15 cellular contexts compared by ENCODE assay signal in genomic region chr16:58614212-58614611, GRCh38. TPM values are rescaled to one million over a fixed set of nuclear protein-coding genes. Genes with fewer than 3 reads are reported as not detected.
DNase-seq lines count a peak whose midpoint lies in the region; ATAC-seq, FAIRE-seq and TF ChIP-seq lines count a peak whose summit lies in the region.
"Had no signal": no experiment of that assay in that cellular context is flagged by ENCODE, and none has a peak within 500 bp of the region (broad histone marks: within the 10 kb centered on the region; RNA-seq: fewer than 3 reads in every experiment).

No MANE protein-coding gene starts in this region.

- H2BK12ac ChIP-seq in mesenchymal stem cell (ENCODE audit: low read length in 2 of 2) = no peak overlapping the region

- H2AK5ac ChIP-seq in mesenchymal stem cell (ENCODE audit: low read length, severe bottlenecking) = no peak overlapping the region

- TF ChIP-seq CTCF in BJ (IDR thresholded peaks at IDR 0.05; ENCODE audit: insufficient read depth, low read depth, low read length) = no peak
- TF ChIP-seq CTCF in HEK293 (tag by site-specific recombination; IDR thresholded peaks at IDR 0.05) = no peak
- TF ChIP-seq CTCF in astrocyte (IDR thresholded peaks at IDR 0.05; ENCODE audit: insufficient read depth, low read depth, low read length) = no peak
- no peak for TF ChIP-seq CTCF in WTC11 (IDR thresholded peaks at IDR 0.05)
- TF ChIP-seq CTCF in hepatocyte (IDR thresholded peaks at IDR 0.05; ENCODE audit: poor library complexity) = no peak

- H4K91ac ChIP-seq in mesenchymal stem cell (ENCODE audit: low read length) = no peak overlapping the region

- H3K4me3 Mint-ChIP-seq in astrocyte (ENCODE audit: unreplicated experiment) = no peak overlapping the region
- no peak overlapping the region for H3K4me3 Mint-ChIP-seq in effector memory CD8-positive, alpha-beta T cell
- no peak overlapping the region for H3K4me3 Mint-ChIP-seq in WTC11
- H3K4me3 Mint-ChIP-seq: activated CD4-positive, alpha-beta memory T cell treated with anti-CD3 and anti-CD28 coated beads for 36 hours; naive thymus-derived CD8-positive, alpha-beta T cell had no signal

- H3K4me3 ChIP-seq in BJ (ENCODE audit: low read depth, low read length) (no peak overlapping the region), HEK293 (ENCODE audit: low read depth, low read length) (no peak overlapping the region), astrocyte (ENCODE audit: insufficient read depth, low read depth, low read length) (no peak overlapping the region), mesenchymal stem cell (ENCODE audit: insufficient read depth in 1 of 2, low read depth in 1 of 2, low read length in 2 of 2) (no peak overlapping the region), hepatocyte (no peak overlapping the region)
- H3K4me3 ChIP-seq: ascending aorta, PC-9 had no signal

- H3K18ac ChIP-seq in mesenchymal stem cell (ENCODE audit: low read depth in 1 of 2, low read length in 2 of 2) = no peak overlapping the region

- no peak overlapping the region for H3K23ac ChIP-seq in mesenchymal stem cell (ENCODE audit: low read length in 2 of 2)

- H3K36me3 ChIP-seq in BJ (ENCODE audit: control insufficient read depth, insufficient read depth, low read length) (peaks cover 4% of the 10 kb centered on the region; the same call in 1 of the 2 replicates), HEK293 (ENCODE audit: control insufficient read depth in 2 of 2, insufficient read depth in 1 of 2, low read length in 2 of 2) (peaks cover 35 to 41% of the 10 kb centered on the region in 2 experiments), astrocyte (ENCODE audit: insufficient read depth, low read length) (peaks cover 10% of the 10 kb centered on the region), mesenchymal stem cell (ENCODE audit: control insufficient read depth in 1 of 2, insufficient read depth in 2 of 2, low read depth in 1 of 2, low read length in 2 of 2) (peaks cover 23 to 35% of the 10 kb centered on the region in 2 experiments), hepatocyte (replicated peaks; ENCODE audit: insufficient read depth, low read depth) (no peaks in the 10 kb centered on the region)

- no peak overlapping the region for H3K4ac ChIP-seq in mesenchymal stem cell (ENCODE audit: low read depth in 1 of 2, low read length in 2 of 2)

- no peaks in the 10 kb centered on the region for H3K27me3 ChIP-seq in BJ (ENCODE audit: control insufficient read depth, insufficient read depth, low read length)
- H3K27me3 ChIP-seq in astrocyte (ENCODE audit: insufficient read depth, low read length) = no peaks in the 10 kb centered on the region
- no peaks in the 10 kb centered on the region for H3K27me3 ChIP-seq in mesenchymal stem cell (ENCODE audit: control insufficient read depth in 1 of 2, insufficient read depth in 1 of 2, low read length in 2 of 2)
- no peaks in the 10 kb centered on the region for H3K27me3 ChIP-seq in hepatocyte
- H3K27me3 ChIP-seq: ascending aorta had no signal

- H2BK5ac ChIP-seq in mesenchymal stem cell (ENCODE audit: low read depth, low read length, poor library complexity, severe bottlenecking) = no peak overlapping the region

- H3K4me1 ChIP-seq in HEK293 (ENCODE audit: control insufficient read depth, insufficient read depth, low read length) (peaks cover 4% of the 10 kb centered on the region; the same call in 1 of the 2 replicates), astrocyte (ENCODE audit: insufficient read depth, low read length) (peaks cover 13% of the 10 kb centered on the region), mesenchymal stem cell (ENCODE audit: control insufficient read depth, insufficient read depth, low read depth, low read length) (peaks cover 1% of the 10 kb centered on the region), hepatocyte (ENCODE audit: insufficient read depth) (no peaks in the 10 kb centered on the region)
- H3K4me1 ChIP-seq: ascending aorta had no signal

- CTCF ChIA-PET in BJ (lab: Yijun Ruan, JAX) = no interaction called here
- CTCF ChIA-PET in HEK293 (lab: Yijun Ruan, JAX) = no interaction called here
- CTCF ChIA-PET in WTC11 (lab: Charles Lee) = interaction anchor here (1.0 to 1.2 kb wide), 2 partner anchors 47 to 142 kb away, joined by 3 read pairs; no protein-coding TSS in a partner anchor

- peaks cover 20% of the 10 kb centered on the region for H3K4me1 Mint-ChIP-seq in astrocyte (ENCODE audit: low read depth, unreplicated experiment)
- H3K4me1 Mint-ChIP-seq in effector memory CD8-positive, alpha-beta T cell (ENCODE audit: low read depth in 2 of 2) = peaks cover 14 to 34% of the 10 kb centered on the region in 2 donors
- H3K4me1 Mint-ChIP-seq in WTC11 = peaks cover 3% of the 10 kb centered on the region; the same call in 1 of the 2 replicates

- no peak overlapping the region for H2BK120ac ChIP-seq in mesenchymal stem cell (ENCODE audit: low read depth, low read length)

- DNase-seq in BJ (ENCODE audit: low read depth) = peak; percentile 49
- no peak for DNase-seq in astrocyte (ENCODE audit: low read depth)
- DNase-seq in mesenchymal stem cell = peak; percentile 43
- no peak for DNase-seq in effector memory CD8-positive, alpha-beta T cell
- no peak for DNase-seq in WTC11 (ENCODE audit: low spot score)
- no peak for DNase-seq in hepatocyte (ENCODE audit: low spot score)
- DNase-seq: activated CD4-positive, alpha-beta memory T cell treated with anti-CD3 and anti-CD28 coated beads for 36 hours; DMS53; naive thymus-derived CD8-positive, alpha-beta T cell; NCI-H2081; PC-9; stimulated activated CD4-positive, alpha-beta T cell treated with anti-CD3 and anti-CD28 coated beads, Interleukin-15, amount 100 ng/mL, for 24 hours had no signal

- H3K9ac ChIP-seq in astrocyte (ENCODE audit: low read length) = no peak overlapping the region
- H3K9ac ChIP-seq in mesenchymal stem cell (ENCODE audit: low read length) = no peak overlapping the region

- H3K36me3 Mint-ChIP-seq in astrocyte (ENCODE audit: low read depth, unreplicated experiment) = peaks cover 8% of the 10 kb centered on the region
- H3K36me3 Mint-ChIP-seq in effector memory CD8-positive, alpha-beta T cell (ENCODE audit: insufficient read depth) = peaks cover 62% of the 10 kb centered on the region
- peaks cover 22% of the 10 kb centered on the region for H3K36me3 Mint-ChIP-seq in WTC11

- peaks cover 2% of the 10 kb centered on the region for H3K79me1 ChIP-seq in mesenchymal stem cell (replicated peaks; ENCODE audit: low read length, poor library complexity, severe bottlenecking)

- peak overlapping the region; percentile 33 for H3K4me2 ChIP-seq in astrocyte (ENCODE audit: low read length)
- H3K4me2 ChIP-seq in mesenchymal stem cell (ENCODE audit: low read length, poor library complexity, severe bottlenecking) = no peak overlapping the region
- H3K4me2 ChIP-seq in hepatocyte = no peak overlapping the region
- H3K4me2 ChIP-seq: PC-9 had no signal

- ATAC-seq in effector memory CD8-positive, alpha-beta T cell (replicated peaks) = no peak
- ATAC-seq in WTC11 = no peak
- ATAC-seq: esophagus mucosa had no signal

- H4K20me1 ChIP-seq in astrocyte (ENCODE audit: insufficient read depth, low read length) = peaks cover 77% of the 10 kb centered on the region
- peaks cover 83% of the 10 kb centered on the region for H4K20me1 ChIP-seq in hepatocyte (ENCODE audit: insufficient read depth, poor library complexity, severe bottlenecking)

- H3K27ac Mint-ChIP-seq in astrocyte (ENCODE audit: unreplicated experiment) = peak overlapping the region; percentile 69
- H3K27ac Mint-ChIP-seq in effector memory CD8-positive, alpha-beta T cell = no peak overlapping the region
- no peak overlapping the region for H3K27ac Mint-ChIP-seq in WTC11
- H3K27ac Mint-ChIP-seq: activated CD4-positive, alpha-beta memory T cell treated with anti-CD3 and anti-CD28 coated beads for 36 hours had no signal

- H2AFZ ChIP-seq in astrocyte (ENCODE audit: low read depth, low read length) (no peak overlapping the region), mesenchymal stem cell (ENCODE audit: low read depth, low read length) (no peak overlapping the region), hepatocyte (no peak overlapping the region)
- H2AFZ ChIP-seq: PC-9 had no signal

- POLR2A ChIA-PET in BJ (lab: Charles Lee) = no interaction called here
- POLR2A ChIA-PET in HEK293 (lab: Yijun Ruan, JAX) = no interaction called here
- POLR2A ChIA-PET in WTC11 (lab: Charles Lee) = interaction anchor here (0.7 kb wide), 1 partner anchor 52 kb away, joined by 3 read pairs; no protein-coding TSS in a partner anchor

- no peak overlapping the region for H2BK15ac ChIP-seq in mesenchymal stem cell (ENCODE audit: low read depth, poor library complexity, severe bottlenecking)

- H3K79me2 ChIP-seq in astrocyte (ENCODE audit: insufficient read depth, low read length) = peaks cover 92% of the 10 kb centered on the region
- H3K79me2 ChIP-seq in hepatocyte = peaks cover 96% of the 10 kb centered on the region

- WGBS in mesenchymal stem cell = 97% methylated on average over 2 of the region's 6 CpGs
- 82% methylated on average over 6 of the region's 6 CpGs for WGBS in hepatocyte (ENCODE audit: low lambda C conversion rate, missing lambda C conversion rate)

- H3K27me3 Mint-ChIP-seq in astrocyte (ENCODE audit: low read depth, unreplicated experiment) (no peaks in the 10 kb centered on the region), WTC11 (ENCODE audit: low read depth) (no peaks in the 10 kb centered on the region)
- no peaks in the 10 kb centered on the region for H3K27me3 Mint-ChIP-seq in effector memory CD8-positive, alpha-beta T cell
- H3K27me3 Mint-ChIP-seq: activated CD4-positive, alpha-beta memory T cell treated with anti-CD3 and anti-CD28 coated beads for 36 hours; naive thymus-derived CD8-positive, alpha-beta T cell had no signal

- no peaks in the 10 kb centered on the region for H3K9me3 Mint-ChIP-seq in astrocyte (ENCODE audit: unreplicated experiment)
- H3K9me3 Mint-ChIP-seq in effector memory CD8-positive, alpha-beta T cell = no peaks in the 10 kb centered on the region
- H3K9me3 Mint-ChIP-seq in WTC11 = no peaks in the 10 kb centered on the region
- H3K9me3 Mint-ChIP-seq: activated CD4-positive, alpha-beta memory T cell treated with anti-CD3 and anti-CD28 coated beads for 36 hours; naive thymus-derived CD8-positive, alpha-beta T cell had no signal

- H3K27ac ChIP-seq in HEK293 (ENCODE audit: extremely low read depth, low read depth, low read length) = no peak overlapping the region; the same call in 1 of the 2 replicates
- H3K27ac ChIP-seq in astrocyte (ENCODE audit: low read depth, low read length) = no peak overlapping the region
- no peak overlapping the region for H3K27ac ChIP-seq in mesenchymal stem cell (ENCODE audit: low read length, poor library complexity, severe bottlenecking)
- H3K27ac ChIP-seq in hepatocyte = no peak overlapping the region
- H3K27ac ChIP-seq: ascending aorta, PC-9 had no signal

- H3K9me3 ChIP-seq in HEK293 (ENCODE audit: control insufficient read depth, insufficient read depth, low read depth, low read length) (no peaks in the 10 kb centered on the region), astrocyte (ENCODE audit: insufficient read depth, low read depth, low read length) (no peaks in the 10 kb centered on the region), mesenchymal stem cell (ENCODE audit: control insufficient read depth, low read length) (no peaks in the 10 kb centered on the region), hepatocyte (ENCODE audit: low read depth) (no peaks in the 10 kb centered on the region)
- H3K9me3 ChIP-seq: ascending aorta had no signal

- H3K9me2 ChIP-seq in hepatocyte (replicated peaks; ENCODE audit: insufficient read depth) = no peaks in the 10 kb centered on the region

- no peak overlapping the region for H4K8ac ChIP-seq in mesenchymal stem cell (ENCODE audit: low read length)

- no peak for FAIRE-seq in astrocyte (lab: Jason Lieb, UNC)

- no peak overlapping the region for H3K14ac ChIP-seq in mesenchymal stem cell (ENCODE audit: low read length in 2 of 2)

RNA-seq across cellular contexts. Expression of gene CNOT1, which starts 15.4 kb away (rescaled TPM):
- polyA plus RNA-seq in BJ (2011; rRNA removed) (133 and 155 TPM in 2 replicates), hepatocyte (50.8 and 54.6 TPM in 2 replicates)
- 353 and 362 TPM in 2 replicates for polyA minus RNA-seq in BJ (2011; rRNA and poly(A)+ RNA removed)
- total RNA-seq in astrocyte (181 and 212 TPM in 2 replicates), WTC11 (2021) (278 to 314 TPM (median 283 TPM) in 3 replicates), hepatocyte (113 and 127 TPM in 2 replicates)
- 68.0 TPM for polyA plus RNA-seq in mesenchymal stem cell (2013, experiment 1 of 2)
- polyA plus RNA-seq in mesenchymal stem cell (2013, experiment 2 of 2) = 59.8 TPM

Comparison
In these comparisons a context has a peak if more than half of its experiments do, and no peak if none do; other contexts are left out.
1. DNase-seq: peak in BJ (single experiment) and mesenchymal stem cell (single experiment); none in astrocyte (single experiment), effector memory CD8-positive, alpha-beta T cell (0 of 3), WTC11 (single experiment) and hepatocyte (single experiment).